1 cellular context compared by ENCODE assay signal in the genomic region with DNA sequence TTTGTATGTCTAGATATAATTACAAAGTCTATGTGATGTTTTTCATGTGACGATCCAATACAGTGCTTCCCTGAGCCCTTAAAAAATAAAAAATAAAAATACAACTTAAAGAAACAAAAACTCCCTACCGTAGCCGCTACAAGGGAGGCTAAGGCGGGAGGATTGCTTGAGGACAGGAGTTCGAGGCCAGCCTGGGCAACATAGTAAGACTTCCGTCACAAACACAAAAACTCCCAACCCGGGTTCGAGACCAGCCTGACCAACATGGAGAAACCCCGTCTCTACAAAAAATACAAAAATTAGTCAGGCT.
A peak's percentile ranks its signal among the peaks of the same experiment; 100 is the strongest.
TF ChIP-seq lines count a peak whose summit lies in the region.

No MANE protein-coding gene starts in this region.

TF ChIP-seq in K562, 482 proteins besides CTCF, POLR2A, EP300 and RAD21 (continued from another document):
- TF ChIP-seq MAZ (CRISPR knock-in tag; conservative IDR thresholded peaks at IDR 0.05 in 1 of 2, IDR thresholded peaks at IDR 0.05 in 1 of 2): no peak
- TF ChIP-seq, protein P1, sequence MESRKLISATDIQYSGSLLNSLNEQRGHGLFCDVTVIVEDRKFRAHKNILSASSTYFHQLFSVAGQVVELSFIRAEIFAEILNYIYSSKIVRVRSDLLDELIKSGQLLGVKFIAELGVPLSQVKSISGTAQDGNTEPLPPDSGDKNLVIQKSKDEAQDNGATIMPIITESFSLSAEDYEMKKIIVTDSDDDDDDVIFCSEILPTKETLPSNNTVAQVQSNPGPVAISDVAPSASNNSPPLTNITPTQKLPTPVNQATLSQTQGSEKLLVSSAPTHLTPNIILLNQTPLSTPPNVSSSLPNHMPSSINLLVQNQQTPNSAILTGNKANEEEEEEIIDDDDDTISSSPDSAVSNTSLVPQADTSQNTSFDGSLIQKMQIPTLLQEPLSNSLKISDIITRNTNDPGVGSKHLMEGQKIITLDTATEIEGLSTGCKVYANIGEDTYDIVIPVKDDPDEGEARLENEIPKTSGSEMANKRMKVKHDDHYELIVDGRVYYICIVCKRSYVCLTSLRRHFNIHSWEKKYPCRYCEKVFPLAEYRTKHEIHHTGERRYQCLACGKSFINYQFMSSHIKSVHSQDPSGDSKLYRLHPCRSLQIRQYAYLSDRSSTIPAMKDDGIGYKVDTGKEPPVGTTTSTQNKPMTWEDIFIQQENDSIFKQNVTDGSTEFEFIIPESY (CRISPR knock-in tag; IDR thresholded peaks at IDR 0.05): peak; percentile 63; the same call in 1 of the 2 replicates
- peak; percentile 32; the same call in 1 of the 2 replicates for TF ChIP-seq ADNP (tag; IDR thresholded peaks at IDR 0.05)
